11 cellular contexts compared by ENCODE assay signal in genomic region chr1:1270813-1271212, GRCh38. TPM values are rescaled to one million over a fixed set of nuclear protein-coding genes. Genes with fewer than 3 reads are reported as not detected.
DNase-seq lines count a peak whose midpoint lies in the region; ATAC-seq and TF ChIP-seq lines count a peak whose summit lies in the region.
"Had no signal": no experiment of that assay in that cellular context is flagged by ENCODE, and none has a peak within 500 bp of the region (broad histone marks: within the 10 kb centered on the region; RNA-seq: fewer than 3 reads in every experiment).

No MANE protein-coding gene starts in this region.

- H3K27me3 ChIP-seq in gastrocnemius medialis (no peaks in the 10 kb centered on the region), MG63 (no peaks in the 10 kb centered on the region)
- H3K27me3 ChIP-seq: esophagus squamous epithelium had no signal

- no peak for ATAC-seq in activated CD4-positive, alpha-beta T cell treated with anti-CD3 and anti-CD28 coated beads for 36 hours
- no peak for ATAC-seq in T-helper 17 cell
- ATAC-seq in gastrocnemius medialis: no peak

- H3K36me3 Mint-ChIP-seq in activated CD4-positive, alpha-beta T cell treated with anti-CD3 and anti-CD28 coated beads for 36 hours (ENCODE audit: low read depth): peaks cover 37% of the 10 kb centered on the region
- peaks cover 2% of the 10 kb centered on the region for H3K36me3 Mint-ChIP-seq in T-helper 17 cell (ENCODE audit: low read depth)

- peaks cover 34 to 43% of the 10 kb centered on the region in 2 donors for H3K4me1 ChIP-seq in gastrocnemius medialis

- CTCF ChIA-PET in activated CD4-positive, alpha-beta T cell treated with anti-CD3 and anti-CD28 coated beads for 36 hours (lab: Charles Lee): no interaction called here

- H3K4me1 Mint-ChIP-seq in activated CD4-positive, alpha-beta T cell treated with anti-CD3 and anti-CD28 coated beads for 36 hours: peaks cover 35% of the 10 kb centered on the region
- peaks cover 38% of the 10 kb centered on the region for H3K4me1 Mint-ChIP-seq in T-helper 17 cell

- no peaks in the 10 kb centered on the region for H3K9me3 Mint-ChIP-seq in activated CD4-positive, alpha-beta T cell treated with anti-CD3 and anti-CD28 coated beads for 36 hours (ENCODE audit: low read depth)

- H3K36me3 ChIP-seq in gastrocnemius medialis: peaks cover 0 to 14% of the 10 kb centered on the region in 2 donors
- peaks cover 52% of the 10 kb centered on the region for H3K36me3 ChIP-seq in MG63

- POLR2A ChIA-PET in activated CD4-positive, alpha-beta T cell treated with anti-CD3 and anti-CD28 coated beads for 36 hours (lab: Charles Lee): interaction anchor here (0.6 kb wide), 1 partner anchor 106 kb away, joined by 3 read pairs; no protein-coding TSS in a partner anchor

- H3K27ac ChIP-seq in gastrocnemius medialis: peak overlapping the region in 2 of 4 donors; percentile 7 to 15

- H3K9me3 ChIP-seq in T-helper 17 cell (ENCODE audit: control insufficient read depth, low read length, poor library complexity, severe bottlenecking) (no peaks in the 10 kb centered on the region), gastrocnemius medialis (no peaks in the 10 kb centered on the region), MG63 (no peaks in the 10 kb centered on the region)
- H3K9me3 ChIP-seq: esophagus squamous epithelium had no signal

- H3K27me3 Mint-ChIP-seq in activated CD4-positive, alpha-beta T cell treated with anti-CD3 and anti-CD28 coated beads for 36 hours: no peaks in the 10 kb centered on the region
- no peaks in the 10 kb centered on the region for H3K27me3 Mint-ChIP-seq in T-helper 17 cell

- TF ChIP-seq CTCF in fibroblast of pulmonary artery (IDR thresholded peaks at IDR 0.05; ENCODE audit: low read length, missing control alignments) (no peak), gastrocnemius medialis (IDR thresholded peaks at IDR 0.05 in 4 of 5, conservative IDR thresholded peaks at IDR 0.05 in 1 of 5) (no peak)

- no peak for TF ChIP-seq POLR2A in gastrocnemius medialis (IDR thresholded peaks at IDR 0.05)

- intact Hi-C loops in activated CD4-positive, alpha-beta T cell treated with anti-CD3 and anti-CD28 coated beads for 36 hours (cut with DNase I, micrococcal nuclease): loop anchor here (5.0 to 10.0 kb wide), 4 partner anchors 36 to 344 kb away; partner anchors contain the start of genes ACAP3 (in 1 of the 2), ATAD3A (in 1 of the 2), MIB2 (in 1 of the 2) and PUSL1 (in 1 of the 2)
- intact Hi-C loops in gastrocnemius medialis (cut with DNase I; ENCODE audit: low total_unique reads): loop anchor here (5.0 kb wide), 1 partner anchor 106 kb away; the partner anchor contains the start of gene AURKAIP1

- H3K27ac Mint-ChIP-seq in activated CD4-positive, alpha-beta T cell treated with anti-CD3 and anti-CD28 coated beads for 36 hours: peak overlapping the region; percentile 26
- H3K27ac Mint-ChIP-seq in T-helper 17 cell: peak overlapping the region; percentile 88

- in situ Hi-C loops in gastrocnemius medialis (cut with MboI; ENCODE audit: low sequenced_read_pairs in 4 of 4): loop anchor here in 2 of 4 donors (25.0 kb wide), 2 partner anchors 134 to 159 kb away; partner anchors contain the start of gene C1orf159 (in 1 of the 2)

- no peak for DNase-seq in activated CD4-positive, alpha-beta T cell treated with anti-CD3 and anti-CD28 coated beads for 36 hours
- no peak for DNase-seq in activated CD4-positive, alpha-beta T cell treated with anti-CD3 and anti-CD28 coated beads, Interleukin-2, amount 50 U/mL, for 48 hours
- no peak for DNase-seq in T-helper 17 cell
- peak; percentile 67 for DNase-seq in fibroblast of pulmonary artery (ENCODE audit: low read depth)
- DNase-seq in gastrocnemius medialis: no peak
- no peak for DNase-seq in activated CD4-positive, CD25-positive, alpha-beta regulatory T cell treated with anti-CD3 and anti-CD28 coated beads, Interleukin-2, amount 50 U/mL, for 72 hours
- no peak for DNase-seq in NCI-H2029 (lab: John Stamatoyannopoulos, UW)
- DNase-seq in MG63: no peak
- DNase-seq: esophagus squamous epithelium, NCI-H1930 had no signal

- peak overlapping the region; percentile 85 for H3K4me3 Mint-ChIP-seq in activated CD4-positive, alpha-beta T cell treated with anti-CD3 and anti-CD28 coated beads for 36 hours
- H3K4me3 Mint-ChIP-seq in T-helper 17 cell: peak overlapping the region; percentile 66

- H3K4me3 ChIP-seq in fibroblast of pulmonary artery (replicated peaks; ENCODE audit: low read depth, low read length) (peak overlapping the region; percentile 15), gastrocnemius medialis (peak overlapping the region; percentile 23 to 79 (median 36)), MG63 (no peak overlapping the region)

RNA-seq across cellular contexts. Expression of gene UBE2J2, which starts 2.8 kb away (rescaled TPM):
- 10 to 100 TPM; 57.4 to 60.2 TPM for total RNA-seq in activated CD4-positive, alpha-beta T cell treated with anti-CD3 and anti-CD28 coated beads for 36 hours
- total RNA-seq in T-helper 17 cell: 10 to 100 TPM; 50.6 to 57.7 TPM
- 10 to 100 TPM; 31.3 to 42.3 (median 38.3) TPM for total RNA-seq in gastrocnemius medialis
- total RNA-seq in MG63 (2014; rRNA removed; shearing (Covaris generic); ENCODE audit: low replicate concordance): 66.2 and 94.1 TPM in 2 replicates

RNA-seq across cellular contexts. Expression of gene SCNN1D, which starts 9.4 kb away (rescaled TPM):
- 1 to 10 TPM; 3.6 to 3.8 TPM for total RNA-seq in activated CD4-positive, alpha-beta T cell treated with anti-CD3 and anti-CD28 coated beads for 36 hours
- total RNA-seq in T-helper 17 cell: 1 to 10 TPM; 4.6 to 8.0 TPM
- total RNA-seq in gastrocnemius medialis: under 1 TPM in 3 of 4 donors, not detected in 1; 0.19 to 0.91 (median 0.66) TPM
- 0.20 and 2.5 TPM in 2 replicates for total RNA-seq in MG63 (2014; rRNA removed; shearing (Covaris generic); ENCODE audit: low replicate concordance)

RNA-seq across cellular contexts. Expression of gene C1QTNF12, which starts 24.3 kb away (rescaled TPM):
- total RNA-seq in activated CD4-positive, alpha-beta T cell treated with anti-CD3 and anti-CD28 coated beads for 36 hours: 1 to 10 TPM; 1.1 to 1.6 TPM
- 1 to 10 TPM in 1 of 2 donors, under 1 TPM in 1; 0.91 to 2.0 TPM for total RNA-seq in T-helper 17 cell
- 1 to 10 TPM in 1 of 4 donors, not detected in 3; 2.7 TPM for total RNA-seq in gastrocnemius medialis
- total RNA-seq in MG63 (2014; rRNA removed; shearing (Covaris generic); ENCODE audit: low replicate concordance): 0.26 TPM in 1 of 2 replicates, not detected in the other
- total RNA-seq: SK-MEL-5 had no signal

RNA-seq across cellular contexts. Expression of gene ACAP3, which starts 36.9 kb away (rescaled TPM):
- total RNA-seq in activated CD4-positive, alpha-beta T cell treated with anti-CD3 and anti-CD28 coated beads for 36 hours: 10 to 100 TPM; 17.5 to 24.3 TPM
- 10 to 100 TPM; 63.5 to 66.2 TPM for total RNA-seq in T-helper 17 cell
- 10 to 100 TPM; 18.4 to 31.9 (median 25.8) TPM for total RNA-seq in gastrocnemius medialis
- 20.0 and 24.2 TPM in 2 replicates for total RNA-seq in MG63 (2014; rRNA removed; shearing (Covaris generic); ENCODE audit: low replicate concordance)

RNA-seq across cellular contexts. Expression of gene PUSL1, which starts 37.6 kb away (rescaled TPM):
- 10 to 100 TPM; 13.7 to 18.0 TPM for total RNA-seq in activated CD4-positive, alpha-beta T cell treated with anti-CD3 and anti-CD28 coated beads for 36 hours
- total RNA-seq in T-helper 17 cell: 10 to 100 TPM; 10.6 to 14.9 TPM
- total RNA-seq in gastrocnemius medialis: 10 to 100 TPM in 2 of 4 donors, 1 to 10 TPM in 2; 6.2 to 13.1 (median 9.5) TPM
- total RNA-seq in MG63 (2014; rRNA removed; shearing (Covaris generic); ENCODE audit: low replicate concordance): 46.7 and 53.3 TPM in 2 replicates
